In the genomic region with DNA sequence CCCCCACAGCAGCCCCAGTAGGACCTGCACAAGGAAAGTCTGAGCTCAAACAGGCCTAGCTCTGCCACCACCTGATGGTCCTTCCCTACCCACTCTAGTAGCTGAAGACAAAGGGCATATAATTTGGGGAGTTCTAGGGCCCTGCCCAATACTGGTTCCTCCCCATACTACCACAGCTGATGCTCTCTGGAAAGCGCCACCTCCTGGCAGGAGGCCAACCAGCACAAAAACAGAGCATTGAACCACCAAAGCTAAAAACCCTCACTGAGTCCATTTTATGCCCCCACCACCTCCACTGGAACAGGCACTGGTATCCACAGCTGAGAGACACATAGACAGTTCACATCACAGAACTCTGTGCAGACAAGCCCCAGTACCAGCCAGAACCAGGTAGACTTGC, we compare ENCODE assay signal across 22 cellular contexts.
"Had no signal": no experiment of that assay in that cellular context is flagged by ENCODE, and none has a peak within 500 bp of the region (broad histone marks: within the 10 kb centered on the region; RNA-seq: fewer than 3 reads in every experiment).

No MANE protein-coding gene starts in this region.

- ATAC-seq: activated CD4-positive, CD25-positive, alpha-beta regulatory T cell treated with anti-CD3 and anti-CD28 coated beads, Interleukin-2, amount 50 U/mL, for 24 hours; activated CD8-positive, alpha-beta T cell treated with anti-CD3 and anti-CD28 coated beads, Interleukin-2, amount 10 ng/mL, durations not matched to agents 7 days and 5 days; activated naive CD8-positive, alpha-beta T cell treated with anti-CD3 and anti-CD28 coated beads, Interleukin-2, amount 50 U/mL, for 24 hours; left cardiac atrium; natural killer cell had no signal

- H3K27ac Mint-ChIP-seq: activated CD4-positive, alpha-beta T cell treated with anti-CD3 and anti-CD28 coated beads, Interleukin-2, amount 10 ng/mL, durations not matched to agents 7 days and 5 days; activated CD8-positive, alpha-beta T cell treated with anti-CD3 and anti-CD28 coated beads, Interleukin-2, amount 10 ng/mL, durations not matched to agents 7 days and 5 days; activated naive CD4-positive, alpha-beta T cell treated with anti-CD3 and anti-CD28 coated beads, Interleukin-2, amount 10 ng/mL, durations not matched to agents 7 days and 5 days; activated naive CD8-positive, alpha-beta T cell treated with anti-CD3 and anti-CD28 coated beads, Interleukin-2, amount 50 U/mL, for 24 hours; activated T-cell treated with anti-CD3 and anti-CD28 coated beads, Interleukin-2, amount 50 U/mL, for 24 hours; natural killer cell had no signal

- H3K36me3 ChIP-seq: brain microvascular endothelial cell, colonic mucosa, thyroid gland had no signal

- H3K27me3 ChIP-seq: brain microvascular endothelial cell, colonic mucosa, thyroid gland had no signal

- H3K36me3 Mint-ChIP-seq: activated naive CD4-positive, alpha-beta T cell treated with anti-CD3 and anti-CD28 coated beads, Interleukin-2, amount 10 ng/mL, durations not matched to agents 7 days and 5 days had no signal

- H3K4me1 Mint-ChIP-seq: activated CD4-positive, alpha-beta T cell treated with anti-CD3 and anti-CD28 coated beads, Interleukin-2, amount 10 ng/mL, durations not matched to agents 7 days and 5 days; activated naive CD4-positive, alpha-beta T cell treated with anti-CD3 and anti-CD28 coated beads, Interleukin-2, amount 10 ng/mL, durations not matched to agents 7 days and 5 days; activated naive CD8-positive, alpha-beta T cell treated with anti-CD3 and anti-CD28 coated beads, Interleukin-2, amount 50 U/mL, for 24 hours; central memory CD8-positive, alpha-beta T cell; natural killer cell had no signal

- H3K4me3 ChIP-seq: colonic mucosa, thyroid gland had no signal

- H3K9me3 ChIP-seq: colonic mucosa, thyroid gland had no signal

- DNase-seq: activated CD4-positive, alpha-beta T cell treated with anti-CD3 and anti-CD28 coated beads, Interleukin-2, amount 10 ng/mL, durations not matched to agents 7 days and 5 days; activated CD8-positive, alpha-beta T cell treated with anti-CD3 and anti-CD28 coated beads, Interleukin-2, amount 10 ng/mL, durations not matched to agents 7 days and 5 days; activated naive CD4-positive, alpha-beta T cell treated with anti-CD3 and anti-CD28 coated beads, Interleukin-2, amount 10 ng/mL, durations not matched to agents 7 days and 5 days; activated naive CD8-positive, alpha-beta T cell treated with anti-CD3 and anti-CD28 coated beads, Interleukin-2, amount 50 U/mL, for 24 hours; activated T-cell treated with anti-CD3 and anti-CD28 coated beads, Interleukin-2, amount 50 U/mL, for 24 hours; anterior cingulate cortex; brain microvascular endothelial cell; colonic mucosa; erythroblast; foreskin melanocyte; glutamatergic neuron; hippocampal formation; left cardiac atrium; natural killer cell; stimulated activated CD4-positive, alpha-beta T cell treated with anti-CD3 and anti-CD28 coated beads, Interleukin-12 subunit alpha, Interleukin-12 subunit beta, amount 100 ng/mL, for 4 hours; stimulated activated CD4-positive, alpha-beta T cell treated with anti-CD3 and anti-CD28 coated beads, Interleukin-1b, Interleukin-23, amount 100 ng/mL, for 48 hours; stimulated activated CD8-positive, alpha-beta memory T cell treated with anti-CD3 and anti-CD28 coated beads, Interleukin-4, amount 100 ng/mL, for 48 hours; stimulated activated naive CD4-positive, alpha-beta T cell; T1000; thyroid gland had no signal

- H3K27me3 Mint-ChIP-seq: activated CD4-positive, alpha-beta T cell treated with anti-CD3 and anti-CD28 coated beads, Interleukin-2, amount 10 ng/mL, durations not matched to agents 7 days and 5 days; activated naive CD4-positive, alpha-beta T cell treated with anti-CD3 and anti-CD28 coated beads, Interleukin-2, amount 10 ng/mL, durations not matched to agents 7 days and 5 days; activated naive CD8-positive, alpha-beta T cell treated with anti-CD3 and anti-CD28 coated beads, Interleukin-2, amount 50 U/mL, for 24 hours; activated T-cell treated with anti-CD3 and anti-CD28 coated beads, Interleukin-2, amount 50 U/mL, for 24 hours; central memory CD8-positive, alpha-beta T cell had no signal

- H3K4me1 ChIP-seq: colonic mucosa, thyroid gland had no signal

- H3K27ac ChIP-seq: brain microvascular endothelial cell, colonic mucosa, thyroid gland had no signal

- H3K4me3 Mint-ChIP-seq: activated CD4-positive, alpha-beta T cell treated with anti-CD3 and anti-CD28 coated beads, Interleukin-2, amount 10 ng/mL, durations not matched to agents 7 days and 5 days; activated CD8-positive, alpha-beta T cell treated with anti-CD3 and anti-CD28 coated beads, Interleukin-2, amount 10 ng/mL, durations not matched to agents 7 days and 5 days; activated naive CD4-positive, alpha-beta T cell treated with anti-CD3 and anti-CD28 coated beads, Interleukin-2, amount 10 ng/mL, durations not matched to agents 7 days and 5 days; activated naive CD8-positive, alpha-beta T cell treated with anti-CD3 and anti-CD28 coated beads, Interleukin-2, amount 50 U/mL, for 24 hours; activated T-cell treated with anti-CD3 and anti-CD28 coated beads, Interleukin-2, amount 50 U/mL, for 24 hours; central memory CD8-positive, alpha-beta T cell; natural killer cell had no signal
